Comparison of ENCODE assay signal across 9 cellular contexts in the genomic region with DNA sequence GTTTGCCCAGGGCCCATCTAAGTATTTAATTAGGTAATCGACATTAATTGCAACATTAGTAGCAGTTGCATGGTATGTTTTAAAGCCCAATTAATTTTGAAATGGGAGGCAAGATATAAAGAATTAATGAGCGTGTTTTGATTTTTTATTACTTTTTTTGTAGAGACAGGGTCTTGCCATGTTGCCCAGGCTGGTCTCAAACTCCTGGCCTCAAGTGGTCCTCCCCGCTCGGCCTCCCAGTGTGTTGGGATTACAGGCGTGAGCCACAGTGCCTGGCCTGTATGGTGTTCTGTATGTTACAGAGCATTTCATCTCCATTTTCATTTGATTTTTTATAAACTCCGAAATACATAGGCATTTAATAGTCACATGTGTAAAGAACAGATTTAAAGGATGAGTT. TPM values are rescaled to one million over a fixed set of nuclear protein-coding genes. Genes with fewer than 3 reads are reported as not detected.
DNase-seq lines count a peak whose midpoint lies in the region; ATAC-seq and TF ChIP-seq lines count a peak whose summit lies in the region.
"Had no signal": no experiment of that assay in that cellular context is flagged by ENCODE, and none has a peak within 500 bp of the region (broad histone marks: within the 10 kb centered on the region; RNA-seq: fewer than 3 reads in every experiment).

No MANE protein-coding gene starts in this region.

- peaks cover 0 to 5% (median 0%) of the 10 kb centered on the region in 5 donors for H3K27me3 Mint-ChIP-seq in naive thymus-derived CD4-positive, alpha-beta T cell

- CTCF ChIA-PET in naive thymus-derived CD4-positive, alpha-beta T cell (lab: Charles Lee), result no interaction called here

- no peak for ATAC-seq in naive thymus-derived CD4-positive, alpha-beta T cell
- no peak for ATAC-seq in GM18498 (IDR thresholded peaks at IDR 0.05; ENCODE audit: unreplicated experiment)

- peaks cover 29 to 49% (median 43%) of the 10 kb centered on the region in 7 donors for H3K4me1 Mint-ChIP-seq in naive thymus-derived CD4-positive, alpha-beta T cell

- peak overlapping the region; percentile 63 for H3K4me3 ChIP-seq in AG09309 (ENCODE audit: control insufficient read depth, low read depth, low read length)
- H3K4me3 ChIP-seq in coronary artery, result peak overlapping the region; percentile 82
- H3K4me3 ChIP-seq in naive thymus-derived CD4-positive, alpha-beta T cell (ENCODE audit: low read length), result peak overlapping the region; percentile 98

- DNase-seq in AG09309 (ENCODE audit: low read depth) (no peak), coronary artery (ENCODE audit: low spot score) (no peak), NCI-H510A (lab: John Stamatoyannopoulos, UW) (no peak), DMS 273 (lab: John Stamatoyannopoulos, UW; ENCODE audit: unreplicated experiment) (no peak)
- DNase-seq in naive thymus-derived CD4-positive, alpha-beta T cell, result no peak
- DNase-seq in stimulated activated CD4-positive, alpha-beta T cell treated with anti-CD3 and anti-CD28 coated beads, Interleukin-4, amount 100 ng/mL, for 4 hours, result no peak
- DNase-seq: NCI-H1092 treated with DMSO at 0.1 percent for 48 hours had no signal

- H3K9me3 ChIP-seq in KOPT-K1 (ENCODE audit: insufficient read depth, low read length, poor library complexity, severe bottlenecking), result peaks cover 7% of the 10 kb centered on the region
- H3K9me3 ChIP-seq in naive thymus-derived CD4-positive, alpha-beta T cell (ENCODE audit: control insufficient read depth in 2 of 3, low read length in 3 of 3), result peaks cover 0 to 5% (median 0%) of the 10 kb centered on the region in 3 experiments

- intact Hi-C loops in naive thymus-derived CD4-positive, alpha-beta T cell (cut with micrococcal nuclease), result loop anchor here (1.0 to 5.0 kb wide), 14 partner anchors 47 to 1734 kb away; partner anchors contain the start of genes ATXN3 (in 2 of the 2), BTBD7 (in 2 of the 2), CPSF2 (in 2 of the 2) and LYSET (in 2 of the 2)

- H3K36me3 ChIP-seq in KOPT-K1 (ENCODE audit: insufficient read depth, low read length), result peaks cover 26% of the 10 kb centered on the region
- peaks cover 0 to 17% (median 5%) of the 10 kb centered on the region in 3 experiments for H3K36me3 ChIP-seq in naive thymus-derived CD4-positive, alpha-beta T cell (ENCODE audit: control insufficient read depth in 2 of 3, insufficient read depth in 3 of 3, low read length in 3 of 3)

- no peaks in the 10 kb centered on the region for H3K27me3 ChIP-seq in naive thymus-derived CD4-positive, alpha-beta T cell (ENCODE audit: control insufficient read depth in 2 of 2, insufficient read depth in 2 of 2, low read length in 2 of 2)

- TF ChIP-seq CTCF in AG09309 (IDR thresholded peaks at IDR 0.05; ENCODE audit: control insufficient read depth, insufficient read depth, low read depth, low read length, missing control alignments) (no peak), coronary artery (IDR thresholded peaks at IDR 0.05) (no peak)

- POLR2A ChIA-PET in naive thymus-derived CD4-positive, alpha-beta T cell (lab: Charles Lee), result interaction anchor here (1.0 kb wide), 1 partner anchor 181 kb away, joined by 3 read pairs; no protein-coding TSS in a partner anchor

- H3K4me3 Mint-ChIP-seq in naive thymus-derived CD4-positive, alpha-beta T cell, result peak overlapping the region; percentile 78 to 96 (median 92)

- H3K9me3 Mint-ChIP-seq in naive thymus-derived CD4-positive, alpha-beta T cell, result peaks cover 3 to 19% (median 11%) of the 10 kb centered on the region in 11 donors

- H3K4me1 ChIP-seq in naive thymus-derived CD4-positive, alpha-beta T cell (ENCODE audit: control insufficient read depth in 2 of 2, insufficient read depth in 2 of 2, low read length in 2 of 2), result peaks cover 16 to 22% of the 10 kb centered on the region in 2 donors

- peak overlapping the region; percentile 78 to 97 (median 95) for H3K27ac Mint-ChIP-seq in naive thymus-derived CD4-positive, alpha-beta T cell

- H3K27ac ChIP-seq in KOPT-K1 (ENCODE audit: low read depth, low read length, poor library complexity, severe bottlenecking) (peak overlapping the region; percentile 83), coronary artery (peak overlapping the region; percentile 86 to 87)
- H3K27ac ChIP-seq in naive thymus-derived CD4-positive, alpha-beta T cell (ENCODE audit: low read depth, low read length), result peak overlapping the region; percentile 91

- H3K36me3 Mint-ChIP-seq in naive thymus-derived CD4-positive, alpha-beta T cell, result peaks cover 6 to 23% (median 17%) of the 10 kb centered on the region in 5 donors

RNA-seq across cellular contexts. Expression of gene GOLGA5, which starts 0.9 kb away (rescaled TPM):
- total RNA-seq in naive thymus-derived CD4-positive, alpha-beta T cell, result 10 to 100 TPM in 4 of 5 experiments, 1 to 10 TPM in 1; 9.7 to 25.8 (median 23.5) TPM
- 10 to 100 TPM; 17.6 to 27.9 TPM for polyA plus RNA-seq in naive thymus-derived CD4-positive, alpha-beta T cell

RNA-seq across cellular contexts. Expression of gene LGMN, which starts 46.5 kb away (rescaled TPM):
- total RNA-seq in naive thymus-derived CD4-positive, alpha-beta T cell, result 10 to 100 TPM in 3 of 5 experiments, 1 to 10 TPM in 2; 8.7 to 28.7 (median 10.1) TPM
- polyA plus RNA-seq in naive thymus-derived CD4-positive, alpha-beta T cell, result 10 to 100 TPM; 25.2 to 26.4 TPM
